15 cellular contexts compared by ENCODE assay signal in the genomic region with DNA sequence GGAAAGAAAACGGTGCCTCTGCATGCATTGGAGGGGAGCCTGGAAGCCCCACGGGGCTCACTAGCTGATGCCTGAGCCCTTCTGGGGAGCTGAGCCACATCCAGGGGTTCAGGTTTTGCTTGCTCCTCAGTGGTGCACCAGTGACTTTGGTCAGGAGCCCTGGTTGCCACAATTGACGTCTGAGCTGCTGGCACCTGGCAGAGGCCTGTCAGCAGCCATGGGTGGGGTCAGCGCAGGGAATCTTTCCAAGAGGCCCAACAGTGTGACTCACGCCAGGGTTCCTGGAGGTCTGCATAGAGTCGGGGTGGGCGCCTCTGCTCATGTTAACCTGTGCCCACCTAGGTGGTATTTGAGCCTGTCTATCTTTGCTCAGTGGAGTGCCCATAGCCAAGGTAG.
DNase-seq lines count a peak whose midpoint lies in the region; ATAC-seq and TF ChIP-seq lines count a peak whose summit lies in the region.
"Had no signal": no experiment of that assay in that cellular context is flagged by ENCODE, and none has a peak within 500 bp of the region (broad histone marks: within the 10 kb centered on the region; RNA-seq: fewer than 3 reads in every experiment).

No MANE protein-coding gene starts in this region.

- DNase-seq in heart left ventricle (peak in 1 of 5 donors; percentile 65), Right ventricle myocardium inferior (ENCODE audit: missing footprints) (no peak), fibroblast of mammary gland (ENCODE audit: low read depth) (peak; percentile 45), NCI-H1436 (lab: John Stamatoyannopoulos, UW) (no peak), PC-9 (no peak), tibial nerve (ENCODE audit: low spot score in 2 of 2) (no peak)
- no peak for DNase-seq in CD8-positive, alpha-beta T cell
- no peak for DNase-seq in stimulated activated naive CD8-positive, alpha-beta T cell treated with anti-CD3 and anti-CD28 coated beads, Interleukin-15, Interleukin-2, amounts not matched to agents 100 U/mL and 50 U/mL, for 24 hours
- DNase-seq: AML-193; CD4-positive, CD25-positive, alpha-beta regulatory T cell; H9; NCI-H1048; NCI-H1694 treated with DMSO at 0.1 percent for 48 hours; NCI-H226; NCI-H524 treated with DMSO at 0.1 percent for 48 hours had no signal

- 50 to 72% (median 60%) methylated on average over 2 to 7 of the region's 7 CpGs for WGBS in heart left ventricle, 4 donors
- WGBS in tibial nerve, 2 donors: 63 to 81% methylated on average over 2 to 5 of the region's 7 CpGs

- BruUV-seq in PC-9 (replicated peaks; lab: Mats Ljungman, UMichigan): no TSS peak

- no peaks in the 10 kb centered on the region for H3K27me3 Mint-ChIP-seq in CD8-positive, alpha-beta T cell (ENCODE audit: low read depth)
- H3K27me3 Mint-ChIP-seq: CD4-positive, CD25-positive, alpha-beta regulatory T cell had no signal

- peaks cover 4% of the 10 kb centered on the region for H3K36me3 Mint-ChIP-seq in CD8-positive, alpha-beta T cell

- H3K27me3 ChIP-seq in heart left ventricle (no peaks in the 10 kb centered on the region), PC-9 (ENCODE audit: insufficient read depth, low read depth) (no peaks in the 10 kb centered on the region), tibial nerve (no peaks in the 10 kb centered on the region)
- H3K27me3 ChIP-seq in CD8-positive, alpha-beta T cell (ENCODE audit: insufficient read depth, low read length): no peaks in the 10 kb centered on the region

- TF ChIP-seq EP300 in tibial nerve (IDR thresholded peaks at IDR 0.05): no peak

- CTCF ChIA-PET in CD8-positive, alpha-beta T cell (lab: Charles Lee): no interaction called here
- CTCF ChIA-PET in PC-9 (lab: Charles Lee): no interaction called here

- H3K9me3 ChIP-seq in heart left ventricle (no peaks in the 10 kb centered on the region), PC-9 (ENCODE audit: insufficient read depth, low read depth) (no peaks in the 10 kb centered on the region), tibial nerve (no peaks in the 10 kb centered on the region)
- no peaks in the 10 kb centered on the region for H3K9me3 ChIP-seq in CD8-positive, alpha-beta T cell (ENCODE audit: low read length)

- H4K20me1 ChIP-seq in PC-9 (ENCODE audit: insufficient read depth): no peaks in the 10 kb centered on the region

- no peaks in the 10 kb centered on the region for H3K9me2 ChIP-seq in PC-9 (ENCODE audit: insufficient read depth)

- H3K36me3 ChIP-seq in heart left ventricle: peaks cover 0 to 42% (median 7%) of the 10 kb centered on the region in 9 donors
- no peaks in the 10 kb centered on the region for H3K36me3 ChIP-seq in CD8-positive, alpha-beta T cell (ENCODE audit: insufficient read depth, low read length)
- no peaks in the 10 kb centered on the region for H3K36me3 ChIP-seq in PC-9 (ENCODE audit: low read depth)
- peaks cover 0 to 40% (median 8%) of the 10 kb centered on the region in 3 donors for H3K36me3 ChIP-seq in tibial nerve

- H3K4me3 Mint-ChIP-seq in CD8-positive, alpha-beta T cell: no peak overlapping the region
- H3K4me3 Mint-ChIP-seq: CD4-positive, CD25-positive, alpha-beta regulatory T cell; H9 had no signal

- no peak overlapping the region for H3K27ac Mint-ChIP-seq in CD8-positive, alpha-beta T cell
- H3K27ac Mint-ChIP-seq: CD4-positive, CD25-positive, alpha-beta regulatory T cell had no signal

- H3K9me3 Mint-ChIP-seq in CD8-positive, alpha-beta T cell: no peaks in the 10 kb centered on the region
- H3K9me3 Mint-ChIP-seq: CD4-positive, CD25-positive, alpha-beta regulatory T cell; H9 had no signal

- POLR2A ChIA-PET in CD8-positive, alpha-beta T cell (lab: Charles Lee): no interaction called here
- POLR2A ChIA-PET in PC-9 (lab: Charles Lee; ENCODE audit: unreplicated experiment): no interaction called here

- TF ChIP-seq POLR2A in heart left ventricle (IDR thresholded peaks at IDR 0.05) (no peak), tibial nerve (IDR thresholded peaks at IDR 0.05) (no peak)

- H3K4me1 ChIP-seq in heart left ventricle (peaks cover 8 to 39% (median 22%) of the 10 kb centered on the region in 12 donors), PC-9 (replicated peaks; ENCODE audit: insufficient read depth) (no peaks in the 10 kb centered on the region), tibial nerve (peaks cover 0 to 81% (median 30%) of the 10 kb centered on the region in 4 donors)
- no peaks in the 10 kb centered on the region for H3K4me1 ChIP-seq in CD8-positive, alpha-beta T cell (ENCODE audit: insufficient read depth, low read length)

- H3K4me2 ChIP-seq in PC-9: no peak overlapping the region

- H3K4me1 Mint-ChIP-seq in CD8-positive, alpha-beta T cell (ENCODE audit: low read depth): no peaks in the 10 kb centered on the region

- no peak overlapping the region for H2AFZ ChIP-seq in PC-9

- ATAC-seq in heart left ventricle (peak; percentile 7 to 42 (median 29)), Right ventricle myocardium inferior (no peak)
- ATAC-seq in CD8-positive, alpha-beta T cell: peak; percentile 47
- ATAC-seq in stimulated activated naive CD8-positive, alpha-beta T cell treated with anti-CD3 and anti-CD28 coated beads, Interleukin-15, Interleukin-2, amounts not matched to agents 100 U/mL and 50 U/mL, for 24 hours: peak; percentile 15

- H3K27ac ChIP-seq in heart left ventricle (no peak overlapping the region), PC-9 (no peak overlapping the region), tibial nerve (peak overlapping the region in 1 of 4 donors; percentile 42)
- no peak overlapping the region for H3K27ac ChIP-seq in CD8-positive, alpha-beta T cell (ENCODE audit: low read depth, low read length)

- TF ChIP-seq CTCF in heart left ventricle (IDR thresholded peaks at IDR 0.05) (no peak), fibroblast of mammary gland (conservative IDR thresholded peaks at IDR 0.05; ENCODE audit: control insufficient read depth, insufficient read depth, low read depth, low read length) (no peak), PC-9 (conservative IDR thresholded peaks at IDR 0.05) (no peak), tibial nerve (IDR thresholded peaks at IDR 0.05) (no peak)
- no peak for TF ChIP-seq CTCF in CD8-positive, alpha-beta T cell (IDR thresholded peaks at IDR 0.05)

- no peaks in the 10 kb centered on the region for H3F3A ChIP-seq in PC-9 (ENCODE audit: insufficient read depth, low read depth)

- intact Hi-C loops in heart left ventricle (cut with DNase I): no loop called here
- intact Hi-C loops in Right ventricle myocardium inferior (cut with DNase I): no loop called here
- intact Hi-C loops in CD8-positive, alpha-beta T cell (cut with DNase I, micrococcal nuclease): no loop called here
- intact Hi-C loops in PC-9 (cut with micrococcal nuclease; ENCODE audit: unreplicated experiment): no loop called here

- H3K4me3 ChIP-seq in heart left ventricle (no peak overlapping the region), fibroblast of mammary gland (ENCODE audit: control insufficient read depth, low read depth, low read length) (no peak overlapping the region), PC-9 (no peak overlapping the region), tibial nerve (no peak overlapping the region)
- H3K4me3 ChIP-seq in CD8-positive, alpha-beta T cell (ENCODE audit: low read depth, low read length): no peak overlapping the region

- H3K79me2 ChIP-seq in PC-9 (ENCODE audit: low read depth): no peaks in the 10 kb centered on the region
